8 cellular contexts compared by ENCODE assay signal in the genomic region with DNA sequence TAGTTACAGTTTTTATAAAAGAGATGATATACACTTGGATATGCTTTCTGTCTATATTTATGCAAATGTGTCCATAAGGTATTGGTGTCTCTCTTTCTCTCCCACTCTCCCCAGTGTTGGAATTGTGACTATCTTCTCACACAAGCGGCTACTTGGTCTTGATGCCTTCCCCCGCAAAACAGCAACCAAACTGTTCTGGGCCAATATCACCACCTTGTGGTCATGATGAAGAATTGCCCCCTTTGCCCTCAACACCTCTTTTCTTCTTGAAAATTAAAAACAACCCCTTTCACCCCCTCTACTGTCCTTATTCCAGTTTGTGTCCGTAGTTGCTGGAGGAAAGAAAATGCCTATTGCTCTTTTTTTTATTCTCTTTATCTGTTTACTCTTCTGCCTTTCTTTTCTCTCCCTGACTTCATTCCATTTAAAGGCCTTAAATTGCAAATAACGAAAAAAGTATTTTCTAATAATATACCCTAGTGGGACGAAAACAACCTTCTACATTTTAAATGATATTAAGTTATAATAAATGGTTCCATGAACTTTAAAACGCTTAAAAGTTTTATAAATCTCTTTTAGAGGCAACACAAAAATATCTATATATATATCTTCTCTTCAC.
A peak's percentile ranks its signal among the peaks of the same experiment; 100 is the strongest.
DNase-seq lines count a peak whose midpoint lies in the region; ATAC-seq and TF ChIP-seq lines count a peak whose summit lies in the region.

No MANE protein-coding gene starts in this region.

- H3F3A ChIP-seq in smooth muscle cell (ENCODE audit: low read depth) = no peaks in the 10 kb centered on the region

- TF ChIP-seq CTCF in DND-41 (IDR thresholded peaks at IDR 0.05; ENCODE audit: borderline replicate concordance, extremely low read depth, low read length, poor library complexity, severe bottlenecking) (peak; percentile 91), smooth muscle cell (IDR thresholded peaks at IDR 0.05; ENCODE audit: borderline replicate concordance, insufficient read depth, poor library complexity, severe bottlenecking) (peak; percentile 39)

- H2AFZ ChIP-seq in DND-41 (ENCODE audit: low read depth, low read length) (no peak overlapping the region), smooth muscle cell (ENCODE audit: low read depth) (no peak overlapping the region)

- H3K27me3 ChIP-seq in DND-41 (ENCODE audit: insufficient read depth, low read length, poor library complexity) (no peaks in the 10 kb centered on the region), smooth muscle cell (ENCODE audit: low read depth) (peaks cover 29% of the 10 kb centered on the region)

- H3K27ac ChIP-seq in DND-41 (ENCODE audit: low read length) (0 out of 2 replicates have a peak overlapping the region, but pooled peaks have one; percentile 15), smooth muscle cell (ENCODE audit: low read depth) (no peak overlapping the region)

- H3K79me2 ChIP-seq in DND-41 (ENCODE audit: insufficient read depth, low read length) = peaks cover 87% of the 10 kb centered on the region
- H3K79me2 ChIP-seq in smooth muscle cell (ENCODE audit: low read depth) = no peaks in the 10 kb centered on the region

- H3K9ac ChIP-seq in DND-41 (ENCODE audit: low read depth, low read length) (no peak overlapping the region), smooth muscle cell (ENCODE audit: low read depth) (no peak overlapping the region)

- 52% methylated on average over 6 of the region's 6 CpGs for WGBS in smooth muscle cell (ENCODE audit: low lambda C conversion rate)

- no peak overlapping the region for H3K4me2 ChIP-seq in DND-41 (ENCODE audit: insufficient read depth, low read length)
- no peak overlapping the region for H3K4me2 ChIP-seq in smooth muscle cell

- H3K9me3 ChIP-seq in DND-41 (ENCODE audit: insufficient read depth, low read length, severe bottlenecking) (no peaks in the 10 kb centered on the region), smooth muscle cell (replicated peaks; ENCODE audit: low read depth) (no peaks in the 10 kb centered on the region)

- DNase-seq in DND-41 (peak; percentile 56), RKO (ENCODE audit: low spot score) (peak; percentile 43), smooth muscle cell (lab: John Stamatoyannopoulos, UW; ENCODE audit: unreplicated experiment) (no peak), GM19240 (ENCODE audit: insufficient read length, low spot score) (no peak), NCI-H2227 treated with DMSO at 0.1 percent for 48 hours (lab: John Stamatoyannopoulos, UW) (no peak)
- peak; percentile 58 to 70 (median 61) for DNase-seq in effector memory CD8-positive, alpha-beta T cell

- no peaks in the 10 kb centered on the region; the same call in 1 of the 2 replicates for H4K20me1 ChIP-seq in DND-41 (ENCODE audit: insufficient read depth, low read length)
- no peaks in the 10 kb centered on the region for H4K20me1 ChIP-seq in smooth muscle cell (ENCODE audit: low read depth)

- H3K4me3 Mint-ChIP-seq in effector memory CD8-positive, alpha-beta T cell = peak overlapping the region; percentile 2 to 71

- H3K27me3 Mint-ChIP-seq in effector memory CD8-positive, alpha-beta T cell = no peaks in the 10 kb centered on the region

- no peaks in the 10 kb centered on the region for H3K4me1 ChIP-seq in DND-41 (ENCODE audit: insufficient read depth, low read length)
- H3K4me1 ChIP-seq in smooth muscle cell (ENCODE audit: low read depth) = no peaks in the 10 kb centered on the region

- peak; percentile 65 for ATAC-seq in DND-41 (ENCODE audit: insufficient read depth, low read depth)
- ATAC-seq in HG02798 (IDR thresholded peaks at IDR 0.05; ENCODE audit: poor library complexity, unreplicated experiment) = peak; percentile 33
- peak; percentile 63 for ATAC-seq in effector memory CD8-positive, alpha-beta T cell (replicated peaks)
- ATAC-seq in HG03039 (IDR thresholded peaks at IDR 0.05; ENCODE audit: unreplicated experiment) = no peak

- H3K4me3 ChIP-seq in DND-41 (ENCODE audit: low read depth in 1 of 2, low read length in 2 of 2) = no peak overlapping the region
- no peak overlapping the region for H3K4me3 ChIP-seq in smooth muscle cell

- peaks cover 76% of the 10 kb centered on the region for H3K36me3 Mint-ChIP-seq in effector memory CD8-positive, alpha-beta T cell (ENCODE audit: insufficient read depth)

- H3K4me1 Mint-ChIP-seq in effector memory CD8-positive, alpha-beta T cell (ENCODE audit: low read depth in 2 of 2) = peaks cover 67 to 74% of the 10 kb centered on the region in 2 donors

- H3K36me3 ChIP-seq in DND-41 (ENCODE audit: insufficient read depth, low read length) = peaks cover 93% of the 10 kb centered on the region
- no peaks in the 10 kb centered on the region for H3K36me3 ChIP-seq in smooth muscle cell (ENCODE audit: low read depth)

- no peaks in the 10 kb centered on the region for H3K9me3 Mint-ChIP-seq in effector memory CD8-positive, alpha-beta T cell

- peak overlapping the region; percentile 88 to 89 for H3K27ac Mint-ChIP-seq in effector memory CD8-positive, alpha-beta T cell

Comparison
In these comparisons a context has a peak if more than half of its experiments do, and no peak if none do; other contexts are left out.
1. DNase-seq: peak in DND-41 (single experiment), RKO (single experiment) and effector memory CD8-positive, alpha-beta T cell (3 of 3); none in smooth muscle cell (single experiment), GM19240 (single experiment) and NCI-H2227 treated with DMSO at 0.1 percent for 48 hours (single experiment).